12 cellular contexts compared by ENCODE assay signal in genomic region chr6:151497935-151498726, GRCh38. TPM values are rescaled to one million over a fixed set of nuclear protein-coding genes. Genes with fewer than 3 reads are reported as not detected.
DNase-seq lines count a peak whose midpoint lies in the region; ATAC-seq and TF ChIP-seq lines count a peak whose summit lies in the region.
"Had no signal": no experiment of that assay in that cellular context is flagged by ENCODE, and none has a peak within 500 bp of the region (broad histone marks: within the 10 kb centered on the region; RNA-seq: fewer than 3 reads in every experiment).

No MANE protein-coding gene starts in this region.

- H2AFZ ChIP-seq in neural progenitor cell (replicated peaks) = no peak overlapping the region

- no peak for TF ChIP-seq POLR2A in transverse colon (IDR thresholded peaks at IDR 0.05)

- H3K9me3 ChIP-seq in transverse colon (no peaks in the 10 kb centered on the region), neural progenitor cell (ENCODE audit: low read depth) (no peaks in the 10 kb centered on the region)
- H3K9me3 ChIP-seq: uterus had no signal

- H3K4me1 ChIP-seq in transverse colon (peaks cover 0 to 16% (median 5%) of the 10 kb centered on the region in 4 donors), neural progenitor cell (no peaks in the 10 kb centered on the region)
- H3K4me1 ChIP-seq: uterus had no signal

- H3K9ac ChIP-seq in neural progenitor cell = no peak overlapping the region

- H3K4me1 Mint-ChIP-seq in neural progenitor cell = peaks cover 8% of the 10 kb centered on the region

- ATAC-seq in GM18868 (IDR thresholded peaks at IDR 0.05; ENCODE audit: unreplicated experiment) (peak; percentile 78), HG02588 (IDR thresholded peaks at IDR 0.05; ENCODE audit: unreplicated experiment) (peak; percentile 71), HG02970 (IDR thresholded peaks at IDR 0.05; ENCODE audit: low FRiP score, unreplicated experiment) (no peak)

- no peak overlapping the region for H3K4me3 Mint-ChIP-seq in neural progenitor cell
- H3K4me3 Mint-ChIP-seq: central memory CD8-positive, alpha-beta T cell had no signal

- H3K27me3 ChIP-seq in transverse colon (peaks cover 33% of the 10 kb centered on the region), neural progenitor cell (peaks cover 38% of the 10 kb centered on the region)
- H3K27me3 ChIP-seq: uterus had no signal

- DNase-seq in Jurkat, Clone E6-1 (ENCODE audit: low read depth, low spot score) = peak; percentile 14
- DNase-seq in fibroblast of villous mesenchyme (ENCODE audit: low read depth) (peak; percentile 64), transverse colon (no peak), neural progenitor cell (ENCODE audit: low spot score) (no peak), NAMALWA (ENCODE audit: low spot score) (no peak)
- DNase-seq: stimulated activated CD4-positive, alpha-beta T cell treated with anti-CD3 and anti-CD28 coated beads, Interleukin-15, amount 100 ng/mL, for 24 hours; uterus had no signal

- no peaks in the 10 kb centered on the region for H3K9me3 Mint-ChIP-seq in neural progenitor cell
- H3K9me3 Mint-ChIP-seq: central memory CD8-positive, alpha-beta T cell had no signal

- no peak for TF ChIP-seq EP300 in transverse colon (IDR thresholded peaks at IDR 0.05; ENCODE audit: low read depth)

- in situ Hi-C loops in transverse colon (cut with MboI; ENCODE audit: low pct_ligation_motif_present in 1 of 4, low pct_unique_long_range_greater_than_20kb in 1 of 4, low sequenced_read_pairs in 3 of 4) = no loop called here

- peaks cover 10% of the 10 kb centered on the region for H3K27me3 Mint-ChIP-seq in neural progenitor cell (ENCODE audit: insufficient read depth, low read depth)

- H3K27ac ChIP-seq in transverse colon = no peak overlapping the region
- H3K27ac ChIP-seq in neural progenitor cell = no peak overlapping the region
- H3K27ac ChIP-seq: uterus had no signal

- H3F3A ChIP-seq in neural progenitor cell (ENCODE audit: low read depth) = no peaks in the 10 kb centered on the region

- H3K27ac Mint-ChIP-seq in neural progenitor cell = no peak overlapping the region

- intact Hi-C loops in transverse colon (cut with DNase I; ENCODE audit: low total_unique reads) = no loop called here

- H3K36me3 Mint-ChIP-seq in neural progenitor cell = no peaks in the 10 kb centered on the region

- WGBS in transverse colon (ENCODE audit: low coverage in 1 of 2), 2 donors = 57 to 83% methylated on average over 1 of the region's 1 CpG

- H4K20me1 ChIP-seq in neural progenitor cell (ENCODE audit: low read depth) = no peaks in the 10 kb centered on the region

- H3K36me3 ChIP-seq in transverse colon (no peaks in the 10 kb centered on the region), neural progenitor cell (no peaks in the 10 kb centered on the region)
- H3K36me3 ChIP-seq: uterus had no signal

- H3K79me2 ChIP-seq in neural progenitor cell (ENCODE audit: low read depth) = no peaks in the 10 kb centered on the region

- H3K4me3 ChIP-seq in Jurkat, Clone E6-1 (ENCODE audit: low read length) = no peak overlapping the region
- H3K4me3 ChIP-seq in fibroblast of villous mesenchyme (ENCODE audit: low read depth, low read length) = no peak overlapping the region
- no peak overlapping the region for H3K4me3 ChIP-seq in transverse colon
- no peak overlapping the region for H3K4me3 ChIP-seq in neural progenitor cell
- H3K4me3 ChIP-seq: uterus had no signal

- H3K4me2 ChIP-seq in neural progenitor cell = no peak overlapping the region

- TF ChIP-seq CTCF in fibroblast of villous mesenchyme (IDR thresholded peaks at IDR 0.05; ENCODE audit: insufficient read depth, low read depth, low read length) (no peak), transverse colon (IDR thresholded peaks at IDR 0.05) (no peak), neural progenitor cell (IDR thresholded peaks at IDR 0.05) (no peak)

RNA-seq across cellular contexts. Expression of gene CCDC170, which starts 4.3 kb away (rescaled TPM):
- not detected for polyA plus RNA-seq in Jurkat, Clone E6-1 (2012; ENCODE audit: insufficient read depth, insufficient read length)
- total RNA-seq in fibroblast of villous mesenchyme = 1.6 and 3.9 TPM in 2 replicates
- 1 to 10 TPM in 3 of 4 donors, not detected in 1; 1.5 to 6.2 (median 5.2) TPM for total RNA-seq in transverse colon
- total RNA-seq in neural progenitor cell (ENCODE audit: low replicate concordance) = 0.06 and 0.07 TPM in 2 replicates
- total RNA-seq: kidney epithelial cell had no signal

RNA-seq across cellular contexts. Expression of gene RMND1, which starts 46.2 kb away (rescaled TPM):
- polyA plus RNA-seq in Jurkat, Clone E6-1 (2012; ENCODE audit: insufficient read depth, insufficient read length) = 23.7 TPM
- total RNA-seq in fibroblast of villous mesenchyme (30.0 and 30.7 TPM in 2 replicates), transverse colon (10 to 100 TPM in 2 of 4 donors, 1 to 10 TPM in 2; 5.6 to 29.2 (median 17.5) TPM), neural progenitor cell (ENCODE audit: low replicate concordance) (32.1 and 44.0 TPM in 2 replicates)

Comparison
In these comparisons a context has a peak if more than half of its experiments do, and no peak if none do; other contexts are left out.
1. DNase-seq: peak in Jurkat, Clone E6-1 (single experiment) and fibroblast of villous mesenchyme (single experiment); none in transverse colon (single experiment), neural progenitor cell (single experiment) and NAMALWA (single experiment).